27 cellular contexts compared by ENCODE assay signal in genomic region chrX:125152011-125152410, GRCh38.
"Had no signal": no experiment of that assay in that cellular context is flagged by ENCODE, and none has a peak within 500 bp of the region (broad histone marks: within the 10 kb centered on the region; RNA-seq: fewer than 3 reads in every experiment).

No MANE protein-coding gene starts in this region.

- H3K4me1 ChIP-seq: stomach, suprapubic skin, testis, thyroid gland, tibial artery, tibial nerve, transverse colon, upper lobe of left lung, upper lobe of right lung, uterus, vagina had no signal

- FAIRE-seq: urothelium cell line had no signal

- H3K36me3 ChIP-seq: stomach, suprapubic skin, thoracic aorta, thyroid gland, tibial artery, tibial nerve, transverse colon, upper lobe of left lung, upper lobe of right lung, uterus, vagina had no signal

- H3K9me3 ChIP-seq: stomach, suprapubic skin, testis, thoracic aorta, thyroid gland, tibial artery, tibial nerve, transverse colon, upper lobe of left lung, upper lobe of right lung, uterus, vagina had no signal

- H3K27me3 ChIP-seq: stomach, suprapubic skin, testis, thyroid gland, tibial artery, tibial nerve, transverse colon, upper lobe of left lung, upper lobe of right lung, vagina had no signal

- H3K4me3 ChIP-seq: stomach, suprapubic skin, testis, thoracic aorta, thyroid gland, tibial artery, tibial nerve, transverse colon, upper lobe of left lung, upper lobe of right lung, uterus, vagina had no signal

- DNase-seq: stimulated activated CD4-positive, alpha-beta T cell treated with anti-CD3 and anti-CD28 coated beads, Interleukin-2, amount 100 ng/mL, for 48 hours; stimulated activated CD4-positive, alpha-beta T cell treated with anti-CD3 and anti-CD28 coated beads, Interleukin-4, amount 100 ng/mL, for 1 hour; stimulated activated CD4-positive, alpha-beta T cell treated with anti-CD3 and anti-CD28 coated beads, Interleukin-4, amount 100 ng/mL, for 24 hours; stimulated activated CD4-positive, alpha-beta T cell treated with anti-CD3 and anti-CD28 coated beads, Interleukin-4, amount 100 ng/mL, for 4 hours; stimulated activated CD8-positive, alpha-beta memory T cell treated with anti-CD3 and anti-CD28 coated beads, Interleukin-4, amount 100 ng/mL, for 48 hours; stimulated activated naive B cell treated with anti-CD40 and anti-IgM and Interleukin-4, amounts not matched to agents 10 μg/mL and 1 μg/mL and 100 μg/mL, for 72 hours; stimulated activated naive CD4-positive, alpha-beta T cell; stimulated activated naive CD4-positive, alpha-beta T cell treated with Interleukin-2 at 50 U/mL for 16 hours; stimulated activated naive CD8-positive, alpha-beta T cell treated with anti-CD3 and anti-CD28 coated beads, Interleukin-15, amount 100 ng/mL, for 72 hours; stimulated activated naive CD8-positive, alpha-beta T cell treated with anti-CD3 and anti-CD28 coated beads, Interleukin-15, Interleukin-2, amounts not matched to agents 100 U/mL and 50 U/mL, for 24 hours; stomach; substantia nigra; testis; thyroid gland; tibial artery; transverse colon; trophoblast cell; upper lobe of left lung; upper lobe of right lung; uterus had no signal

- H3K27ac ChIP-seq: stomach, suprapubic skin, testis, thoracic aorta, thyroid gland, tibial artery, tibial nerve, transverse colon, upper lobe of left lung, upper lobe of right lung, uterus, vagina had no signal

- ATAC-seq: stimulated activated effector memory CD8-positive, alpha-beta T cell treated with anti-CD3 and anti-CD28 coated beads, Interleukin-12 subunit alpha, Interleukin-12 subunit beta, amount 100 ng/mL, for 72 hours; stimulated activated memory B cell treated with anti-CD40 and anti-IgM and Interleukin-4, amounts not matched to agents 10 μg/mL and 1 μg/mL and 100 μg/mL, for 72 hours; stimulated activated naive B cell treated with anti-CD40 and anti-IgM and Interleukin-4, amounts not matched to agents 10 μg/mL and 1 μg/mL and 100 μg/mL, for 72 hours; stimulated activated naive CD8-positive, alpha-beta T cell treated with anti-CD3 and anti-CD28 coated beads, Interleukin-15, amount 100 ng/mL, for 72 hours; stimulated activated naive CD8-positive, alpha-beta T cell treated with anti-CD3 and anti-CD28 coated beads, Interleukin-15, Interleukin-2, amounts not matched to agents 100 U/mL and 50 U/mL, for 24 hours; upper lobe of right lung had no signal
